9 cellular contexts compared by ENCODE assay signal in the genomic region with DNA sequence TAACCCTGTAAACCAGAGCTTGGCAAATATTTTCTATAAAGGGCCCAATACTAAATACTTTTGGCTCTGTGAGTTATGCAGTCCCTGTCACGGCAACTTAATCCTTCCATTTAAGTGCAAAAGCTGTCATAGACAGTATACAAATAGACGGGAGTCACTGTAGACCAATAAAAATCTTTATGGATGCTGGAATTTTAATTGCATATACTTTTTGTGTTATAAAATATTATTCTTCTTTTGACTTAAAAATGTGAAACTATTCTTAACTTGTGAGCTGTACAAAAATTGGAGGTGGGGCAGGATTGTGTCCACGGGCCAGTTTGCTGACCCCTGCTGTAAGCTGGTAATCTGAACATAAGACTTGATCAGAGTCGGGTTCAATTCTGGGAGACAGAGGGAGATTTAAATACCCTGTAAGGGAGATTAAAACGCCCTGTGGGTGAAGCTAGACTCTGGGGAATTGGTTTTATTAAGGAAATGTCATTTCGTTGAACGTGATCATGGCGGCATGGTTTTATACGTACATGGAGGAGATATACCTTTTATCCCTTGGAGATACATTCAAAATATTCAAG. TPM values are rescaled to one million over a fixed set of nuclear protein-coding genes. Genes with fewer than 3 reads are reported as not detected.
"Had no signal": no experiment of that assay in that cellular context is flagged by ENCODE, and none has a peak within 500 bp of the region (broad histone marks: within the 10 kb centered on the region; RNA-seq: fewer than 3 reads in every experiment).

No MANE protein-coding gene starts in this region.

- H3K36me3 Mint-ChIP-seq: IgD-negative memory B cell had no signal

- H3K27ac Mint-ChIP-seq: IgD-negative memory B cell had no signal

- H3K9ac ChIP-seq: GM23248 had no signal

- H3K9me3 Mint-ChIP-seq: IgD-negative memory B cell had no signal

- H2AFZ ChIP-seq: GM23248 had no signal

- H3K27ac ChIP-seq: GM23248, HL-60 had no signal

- DNase-seq: GM23248, GOT3, H7, HCEC 1CT, KG1 had no signal

- ATAC-seq: HepG2 had no signal

- H3K4me3 Mint-ChIP-seq: IgD-negative memory B cell had no signal

- H3K4me3 ChIP-seq: GM23248 had no signal

- H3K4me1 Mint-ChIP-seq: IgD-negative memory B cell had no signal

RNA-seq across cellular contexts. Expression of gene TNFSF14, which starts 21.7 kb away (rescaled TPM):
- total RNA-seq: GM23248, HT1080 had no signal
- polyA plus RNA-seq: GM23248 had no signal

RNA-seq across cellular contexts. Expression of gene CD70, which starts 57.3 kb away (rescaled TPM):
- total RNA-seq: GM23248, HepG2 had no signal
